Comparison of ENCODE assay signal across 8 cellular contexts in genomic region chr4:170026253-170026991, GRCh38. TPM values are rescaled to one million over a fixed set of nuclear protein-coding genes. Genes with fewer than 3 reads are reported as not detected.
DNase-seq lines count a peak whose midpoint lies in the region; ATAC-seq and TF ChIP-seq lines count a peak whose summit lies in the region.

Gene MFAP3L (minus strand): TSS chr4:170026395. CDS start chr4:170005877, 20,518 bp downstream.

- peak; percentile 91 for ATAC-seq in GM19397 (IDR thresholded peaks at IDR 0.05; ENCODE audit: unreplicated experiment)
- ATAC-seq in HG03521 (IDR thresholded peaks at IDR 0.05; ENCODE audit: unreplicated experiment) = peak; percentile 79

- H3K27me3 Mint-ChIP-seq in CD14-positive monocyte (ENCODE audit: low read depth in 3 of 3) = peaks cover 63 to 78% (median 65%) of the 10 kb centered on the region in 3 donors

- intact Hi-C loops in CD14-positive monocyte (cut with micrococcal nuclease) = loop anchor here (5.0 to 10.0 kb wide), 4 partner anchors 269 to 1022 kb away; partner anchors contain the start of genes CLCN3 (in 1 of the 2), HPF1 (in 1 of the 2) and NEK1 (in 1 of the 2)

- TF ChIP-seq POLR2A in erythroblast (IDR thresholded peaks at IDR 0.05; ENCODE audit: low read length) = peak; percentile 79

- peaks cover 9 to 12% of the 10 kb centered on the region in 2 donors for H3K36me3 Mint-ChIP-seq in CD14-positive monocyte

- peak within 1 kb of the TSS; percentile 88 to 93 for H3K4me3 Mint-ChIP-seq in CD14-positive monocyte

- peak within 1 kb of the TSS in 6 of 7 donors; percentile 29 to 81 (median 78) for H3K27ac Mint-ChIP-seq in CD14-positive monocyte

- peaks cover 9 to 29% (median 21%) of the 10 kb centered on the region in 7 donors for H3K9me3 Mint-ChIP-seq in CD14-positive monocyte

- DNase-seq in CD14-positive monocyte (ENCODE audit: low spot score) (peak; percentile 71), NOMO-1 treated with DMSO at 0.1 percent for 48 hours (lab: John Stamatoyannopoulos, UW; ENCODE audit: unreplicated experiment) (peak; percentile 79), erythroblast (lab: John Stamatoyannopoulos, UW) (peak; percentile 92 to 96), mucosa of gallbladder (ENCODE audit: low spot score) (peak; percentile 89)
- peak; percentile 87 for DNase-seq in activated T-cell treated with anti-CD3 and anti-CD28 coated beads, Interleukin-2, amount 50 U/mL, for 1 hour
- peak; percentile 61 to 77 for DNase-seq in stimulated activated CD8-positive, alpha-beta memory T cell treated with anti-CD3 and anti-CD28 coated beads, Interleukin-2, amount 100 ng/mL, for 48 hours (ENCODE audit: low read depth in 2 of 2)

- no peak for TF ChIP-seq CTCF in CD14-positive monocyte (IDR thresholded peaks at IDR 0.05)

- peaks cover 13% of the 10 kb centered on the region for H3K4me1 Mint-ChIP-seq in CD14-positive monocyte

RNA-seq across cellular contexts. Expression of gene MFAP3L, which starts in this region (rescaled TPM):
- polyA plus RNA-seq in CD14-positive monocyte = under 1 TPM in 1 of 2 donors, not detected in 1; 0.18 TPM
- 4.5 TPM for total RNA-seq in mucosa of gallbladder

Comparison
In these comparisons a context has a peak if more than half of its experiments do, and no peak if none do; other contexts are left out.
1. Peak in every context shown above with its lines: DNase-seq and ATAC-seq.
2. Peak in DNase-seq in CD14-positive monocyte; RNA of the gene not detected or under 1 TPM.